Comparison of ENCODE assay signal across 19 cellular contexts in genomic region chr3:115646027-115646690, GRCh38. TPM values are rescaled to one million over a fixed set of nuclear protein-coding genes. Genes with fewer than 3 reads are reported as not detected.
"Had no signal": no experiment of that assay in that cellular context is flagged by ENCODE, and none has a peak within 500 bp of the region (broad histone marks: within the 10 kb centered on the region; RNA-seq: fewer than 3 reads in every experiment).

No MANE protein-coding gene starts in this region.

- H3K27me3 Mint-ChIP-seq: activated B cell treated with CpG ODN at 0.5 μM for 24 hours had no signal

- ATAC-seq: activated CD4-positive, alpha-beta T cell treated with anti-CD3 and anti-CD28 coated beads for 36 hours; natural killer cell treated with Interleukin-12 subunit alpha and Interleukin-12 subunit beta and Interleukin-15 and Interleukin-18, amount 100 ng/mL, for 72 hours; upper lobe of right lung had no signal

- DNase-seq: activated B cell treated with CpG ODN at 0.5 μM for 24 hours; activated CD4-positive, alpha-beta memory T cell treated with anti-CD3 and anti-CD28 coated beads, Interleukin-2, amount 10 ng/mL, durations not matched to agents 7 days and 5 days; activated CD4-positive, alpha-beta T cell treated with anti-CD3 and anti-CD28 coated beads for 36 hours; activated effector memory CD4-positive, alpha-beta T cell treated with anti-CD3 and anti-CD28 coated beads, Interleukin-2, amount 50 U/mL, for 16 hours; activated naive CD4-positive, alpha-beta T cell treated with anti-CD3 and anti-CD28 coated beads, Interleukin-2, amount 10 ng/mL, durations not matched to agents 7 days and 5 days; activated T-cell treated with anti-CD3 and anti-CD28 coated beads for 4 hours; heart left ventricle; retina; spleen; stimulated activated CD4-positive, alpha-beta T cell treated with anti-CD3 and anti-CD28 coated beads, Interleukin-4, amount 100 ng/mL, for 1 hour; stimulated activated naive CD4-positive, alpha-beta T cell; T1000; upper lobe of right lung had no signal

- H3K4me1 Mint-ChIP-seq: activated naive CD4-positive, alpha-beta T cell treated with anti-CD3 and anti-CD28 coated beads, Interleukin-2, amount 10 ng/mL, durations not matched to agents 7 days and 5 days had no signal

- H3K9me3 Mint-ChIP-seq: activated B cell treated with CpG ODN at 0.5 μM for 24 hours; activated CD4-positive, alpha-beta memory T cell treated with anti-CD3 and anti-CD28 coated beads, Interleukin-2, amount 10 ng/mL, durations not matched to agents 7 days and 5 days; activated naive CD4-positive, alpha-beta T cell treated with anti-CD3 and anti-CD28 coated beads, Interleukin-2, amount 10 ng/mL, durations not matched to agents 7 days and 5 days; memory B cell; natural killer cell treated with Interleukin-12 subunit alpha and Interleukin-12 subunit beta and Interleukin-15 and Interleukin-18, amount 100 ng/mL, for 72 hours; T-helper 1 cell treated with Interleukin-12 subunit alpha and Interleukin-12 subunit beta and Interleukin-4 antibody, amounts not matched to agents 30 μg/mL and 1 μg/mL, for 36 hours had no signal

- H3K4me3 ChIP-seq: dorsolateral prefrontal cortex, esophagus muscularis mucosa, heart left ventricle, spleen, upper lobe of right lung had no signal

- H3K4me3 Mint-ChIP-seq: activated B cell treated with CpG ODN at 0.5 μM for 24 hours; activated CD4-positive, alpha-beta memory T cell treated with anti-CD3 and anti-CD28 coated beads, Interleukin-2, amount 10 ng/mL, durations not matched to agents 7 days and 5 days; activated CD4-positive, alpha-beta T cell treated with anti-CD3 and anti-CD28 coated beads for 36 hours; activated naive CD4-positive, alpha-beta T cell treated with anti-CD3 and anti-CD28 coated beads, Interleukin-2, amount 10 ng/mL, durations not matched to agents 7 days and 5 days; memory B cell; natural killer cell treated with Interleukin-12 subunit alpha and Interleukin-12 subunit beta and Interleukin-15 and Interleukin-18, amount 100 ng/mL, for 72 hours; T-helper 1 cell treated with Interleukin-12 subunit alpha and Interleukin-12 subunit beta and Interleukin-4 antibody, amounts not matched to agents 30 μg/mL and 1 μg/mL, for 36 hours had no signal

- H3K36me3 Mint-ChIP-seq: activated naive CD4-positive, alpha-beta T cell treated with anti-CD3 and anti-CD28 coated beads, Interleukin-2, amount 10 ng/mL, durations not matched to agents 7 days and 5 days; memory B cell had no signal

- H3K27ac Mint-ChIP-seq: activated B cell treated with CpG ODN at 0.5 μM for 24 hours; activated CD4-positive, alpha-beta memory T cell treated with anti-CD3 and anti-CD28 coated beads, Interleukin-2, amount 10 ng/mL, durations not matched to agents 7 days and 5 days; activated CD4-positive, alpha-beta T cell treated with anti-CD3 and anti-CD28 coated beads for 36 hours; activated naive CD4-positive, alpha-beta T cell treated with anti-CD3 and anti-CD28 coated beads, Interleukin-2, amount 10 ng/mL, durations not matched to agents 7 days and 5 days; memory B cell; natural killer cell treated with Interleukin-12 subunit alpha and Interleukin-12 subunit beta and Interleukin-15 and Interleukin-18, amount 100 ng/mL, for 72 hours; progenitor cell of endocrine pancreas; T-helper 1 cell treated with Interleukin-12 subunit alpha and Interleukin-12 subunit beta and Interleukin-4 antibody, amounts not matched to agents 30 μg/mL and 1 μg/mL, for 36 hours had no signal

RNA-seq across cellular contexts. Expression of gene GAP43, which starts 22.8 kb away (rescaled TPM):
- total RNA-seq: activated B cell treated with CpG ODN at 0.5 μM for 24 hours; activated CD4-positive, alpha-beta memory T cell treated with anti-CD3 and anti-CD28 coated beads, Interleukin-2, amount 10 ng/mL, durations not matched to agents 7 days and 5 days; activated CD4-positive, alpha-beta T cell treated with anti-CD3 and anti-CD28 coated beads for 36 hours; upper lobe of right lung had no signal
